In the genomic region with DNA sequence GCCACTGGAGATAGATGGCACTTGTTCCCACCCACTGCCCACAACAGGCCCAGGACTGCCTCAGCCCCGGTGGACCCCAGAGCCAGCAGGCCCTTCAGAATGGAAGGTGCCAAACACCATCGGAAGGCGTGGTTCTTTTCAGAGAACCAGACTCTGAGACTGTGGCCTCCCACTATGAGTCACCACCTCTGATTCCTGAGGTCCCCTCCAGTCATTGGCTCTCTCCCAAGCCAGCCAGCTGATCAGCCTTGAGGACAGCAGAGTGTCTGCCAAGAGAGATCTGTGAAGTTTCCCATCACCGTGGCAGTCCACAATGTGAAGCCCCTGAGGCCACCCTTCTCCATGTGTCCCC, we compare ENCODE assay signal across 9 cellular contexts. TPM values are rescaled to one million over a fixed set of nuclear protein-coding genes. Genes with fewer than 3 reads are reported as not detected.
DNase-seq lines count a peak whose midpoint lies in the region; ATAC-seq lines count a peak whose summit lies in the region.
"Had no signal": no experiment of that assay in that cellular context is flagged by ENCODE, and none has a peak within 500 bp of the region (broad histone marks: within the 10 kb centered on the region; RNA-seq: fewer than 3 reads in every experiment).

No MANE protein-coding gene starts in this region.

- no peaks in the 10 kb centered on the region for H3K9me3 Mint-ChIP-seq in activated CD8-positive, alpha-beta memory T cell treated with anti-CD3 and anti-CD28 coated beads, Interleukin-2, amount 10 ng/mL, durations not matched to agents 7 days and 5 days (ENCODE audit: low read depth)
- no peaks in the 10 kb centered on the region for H3K9me3 Mint-ChIP-seq in activated CD4-positive, alpha-beta memory T cell treated with anti-CD3 and anti-CD28 coated beads for 36 hours
- H3K9me3 Mint-ChIP-seq: CD8-positive, alpha-beta memory T cell had no signal

- ATAC-seq in activated CD8-positive, alpha-beta memory T cell treated with anti-CD3 and anti-CD28 coated beads, Interleukin-2, amount 10 ng/mL, durations not matched to agents 7 days and 5 days, result peak; percentile 97

- CTCF ChIA-PET in activated CD8-positive, alpha-beta memory T cell treated with anti-CD3 and anti-CD28 coated beads, Interleukin-2, amount 10 ng/mL, durations not matched to agents 7 days and 5 days (lab: Charles Lee), result interaction anchor here (2.8 kb wide), 1 partner anchor 18 kb away, joined by 12 read pairs; no protein-coding TSS in a partner anchor
- CTCF ChIA-PET in activated CD4-positive, alpha-beta memory T cell treated with anti-CD3 and anti-CD28 coated beads for 36 hours (lab: Charles Lee), result interaction anchor here (3.0 kb wide), 1 partner anchor 18 kb away, joined by 12 read pairs; no protein-coding TSS in a partner anchor

- peaks cover 2% of the 10 kb centered on the region for H3K36me3 Mint-ChIP-seq in activated CD8-positive, alpha-beta memory T cell treated with anti-CD3 and anti-CD28 coated beads, Interleukin-2, amount 10 ng/mL, durations not matched to agents 7 days and 5 days
- no peaks in the 10 kb centered on the region for H3K36me3 Mint-ChIP-seq in activated CD4-positive, alpha-beta memory T cell treated with anti-CD3 and anti-CD28 coated beads for 36 hours

- H3K27ac Mint-ChIP-seq in activated CD8-positive, alpha-beta memory T cell treated with anti-CD3 and anti-CD28 coated beads, Interleukin-2, amount 10 ng/mL, durations not matched to agents 7 days and 5 days, result no peak overlapping the region
- H3K27ac Mint-ChIP-seq in activated CD4-positive, alpha-beta memory T cell treated with anti-CD3 and anti-CD28 coated beads for 36 hours, result peak overlapping the region; percentile 47

- H3K4me1 Mint-ChIP-seq in activated CD8-positive, alpha-beta memory T cell treated with anti-CD3 and anti-CD28 coated beads, Interleukin-2, amount 10 ng/mL, durations not matched to agents 7 days and 5 days, result peaks cover 27% of the 10 kb centered on the region
- H3K4me1 Mint-ChIP-seq in activated CD4-positive, alpha-beta memory T cell treated with anti-CD3 and anti-CD28 coated beads for 36 hours (ENCODE audit: low read depth), result peaks cover 22% of the 10 kb centered on the region

- no peaks in the 10 kb centered on the region for H3K27me3 Mint-ChIP-seq in activated CD8-positive, alpha-beta memory T cell treated with anti-CD3 and anti-CD28 coated beads, Interleukin-2, amount 10 ng/mL, durations not matched to agents 7 days and 5 days
- peaks cover 5% of the 10 kb centered on the region for H3K27me3 Mint-ChIP-seq in activated CD4-positive, alpha-beta memory T cell treated with anti-CD3 and anti-CD28 coated beads for 36 hours

- intact Hi-C loops in activated CD4-positive, alpha-beta memory T cell treated with anti-CD3 and anti-CD28 coated beads for 36 hours (cut with micrococcal nuclease), result loop anchor here (1.0 kb wide), 1 partner anchor 11 kb away; a partner anchor contains a TSS

- H3K4me3 Mint-ChIP-seq in activated CD8-positive, alpha-beta memory T cell treated with anti-CD3 and anti-CD28 coated beads, Interleukin-2, amount 10 ng/mL, durations not matched to agents 7 days and 5 days, result no peak overlapping the region
- no peak overlapping the region for H3K4me3 Mint-ChIP-seq in activated CD4-positive, alpha-beta memory T cell treated with anti-CD3 and anti-CD28 coated beads for 36 hours
- H3K4me3 Mint-ChIP-seq: CD8-positive, alpha-beta memory T cell had no signal

- DNase-seq in activated CD8-positive, alpha-beta memory T cell treated with anti-CD3 and anti-CD28 coated beads, Interleukin-2, amount 10 ng/mL, durations not matched to agents 7 days and 5 days, result peak; percentile 83
- no peak for DNase-seq in activated CD8-positive, alpha-beta memory T cell treated with anti-CD3 and anti-CD28 coated beads for 24 hours
- peak; percentile 76 for DNase-seq in HCEC 1CT
- peak; percentile 91 for DNase-seq in LoVo (ENCODE audit: low spot score)
- peak; percentile 80 for DNase-seq in activated CD4-positive, alpha-beta memory T cell treated with anti-CD3 and anti-CD28 coated beads for 36 hours
- DNase-seq in glomerular visceral epithelial cell (ENCODE audit: extremely low spot score), result peak; percentile 92
- DNase-seq in pulmonary artery endothelial cell (ENCODE audit: low read depth, low spot score), result peak; percentile 63
- DNase-seq in effector CD8-positive, alpha-beta T cell (lab: John Stamatoyannopoulos, UW), result no peak

- POLR2A ChIA-PET in activated CD4-positive, alpha-beta memory T cell treated with anti-CD3 and anti-CD28 coated beads for 36 hours (lab: Charles Lee), result interaction anchor here (2.5 kb wide), 1 partner anchor 9 kb away, joined by 9 read pairs; no protein-coding TSS in a partner anchor

RNA-seq across cellular contexts. Expression of a gene that starts 10.4 kb away (rescaled TPM):
- 10 to 100 TPM; 53.5 to 56.9 TPM for total RNA-seq in activated CD8-positive, alpha-beta memory T cell treated with anti-CD3 and anti-CD28 coated beads, Interleukin-2, amount 10 ng/mL, durations not matched to agents 7 days and 5 days
- total RNA-seq in activated CD4-positive, alpha-beta memory T cell treated with anti-CD3 and anti-CD28 coated beads for 36 hours, result 10 to 100 TPM; 33.4 to 34.9 TPM
- 16.9 and 25.2 TPM in 2 replicates for total RNA-seq in pulmonary artery endothelial cell

RNA-seq across cellular contexts. Expression of a gene that starts 20.0 kb away (rescaled TPM):
- under 1 TPM in 1 of 2 experiments, not detected in 1; 0.30 TPM for total RNA-seq in activated CD8-positive, alpha-beta memory T cell treated with anti-CD3 and anti-CD28 coated beads, Interleukin-2, amount 10 ng/mL, durations not matched to agents 7 days and 5 days
- not detected for total RNA-seq in activated CD4-positive, alpha-beta memory T cell treated with anti-CD3 and anti-CD28 coated beads for 36 hours
- not detected in 2 replicates for total RNA-seq in pulmonary artery endothelial cell

Comparison
In these comparisons a context has a peak if more than half of its experiments do, and no peak if none do; other contexts are left out.
1. DNase-seq: peak in activated CD8-positive, alpha-beta memory T cell treated with anti-CD3 and anti-CD28 coated beads, Interleukin-2, amount 10 ng/mL, durations not matched to agents 7 days and 5 days (single experiment), HCEC 1CT (single experiment), LoVo (single experiment), activated CD4-positive, alpha-beta memory T cell treated with anti-CD3 and anti-CD28 coated beads for 36 hours (single experiment), glomerular visceral epithelial cell (single experiment) and pulmonary artery endothelial cell (single experiment); none in activated CD8-positive, alpha-beta memory T cell treated with anti-CD3 and anti-CD28 coated beads for 24 hours (single experiment) and effector CD8-positive, alpha-beta T cell (single experiment).